8 cellular contexts compared by ENCODE assay signal in genomic region chrX:28586891-28587635, GRCh38. TPM values are rescaled to one million over a fixed set of nuclear protein-coding genes. Genes with fewer than 3 reads are reported as not detected.
DNase-seq lines count a peak whose midpoint lies in the region; ATAC-seq and TF ChIP-seq lines count a peak whose summit lies in the region.

Gene IL1RAPL1, plus strand, starts transcription at chrX:28587446.

- CTCF ChIA-PET in WTC11 (lab: Charles Lee) = interaction anchor here (0.7 kb wide), 1 partner anchor 8 kb away, joined by 10 read pairs; no protein-coding TSS in a partner anchor
- CTCF ChIA-PET in T-cell (lab: Charles Lee) = no interaction called here

- POLR2A ChIA-PET in WTC11 (lab: Charles Lee) = no interaction called here
- POLR2A ChIA-PET in T-cell (lab: Charles Lee) = no interaction called here

- H3K27ac Mint-ChIP-seq in WTC11 (no peak within 1 kb of the TSS), T-cell (no peak within 1 kb of the TSS)

- H3K27me3 Mint-ChIP-seq in WTC11 (ENCODE audit: low read depth) (peaks cover 2% of the 10 kb centered on the region; the same call in 1 of the 2 replicates), T-cell (peaks cover 0 to 3% of the 10 kb centered on the region in 2 donors)

- DNase-seq in GM20000 (ENCODE audit: low spot score) (peak; percentile 1), WTC11 (ENCODE audit: low spot score) (no peak), hepatic stellate cell (ENCODE audit: low spot score) (peak; percentile 28), sciatic nerve (ENCODE audit: low spot score) (no peak), HPDE6-E6E7 (ENCODE audit: extremely low spot score) (no peak), NCI-H446 (lab: John Stamatoyannopoulos, UW) (no peak), T-cell (no peak), SIG-M5 treated with dmso at 0.1 percent for 504 hours (lab: John Stamatoyannopoulos, UW; ENCODE audit: unreplicated experiment) (no peak)

- H3K4me3 Mint-ChIP-seq in WTC11 (no peak within 1 kb of the TSS), T-cell (no peak within 1 kb of the TSS)

- H3K36me3 Mint-ChIP-seq in WTC11 (no peaks in the 10 kb centered on the region), T-cell (no peaks in the 10 kb centered on the region)

- intact Hi-C loops in sciatic nerve (cut with DNase I) = no loop called here

- no peak for TF ChIP-seq CTCF in GM20000 (IDR thresholded peaks at IDR 0.05; ENCODE audit: extremely low read depth, missing control alignments)
- TF ChIP-seq CTCF in WTC11 (IDR thresholded peaks at IDR 0.05) = no peak

- ATAC-seq in WTC11 (0 out of 2 replicates have a peak, but pooled peaks have one; percentile 13), sciatic nerve (peak; percentile 84), T-cell (replicated peaks in 1 of 4) (no peak)

- H3K4me1 Mint-ChIP-seq in WTC11 = peaks cover 24% of the 10 kb centered on the region
- H3K4me1 Mint-ChIP-seq in T-cell = no peaks in the 10 kb centered on the region

- no peaks in the 10 kb centered on the region for H3K9me3 Mint-ChIP-seq in WTC11
- H3K9me3 Mint-ChIP-seq in T-cell = no peaks in the 10 kb centered on the region

TF ChIP-seq in WTC11, 78 proteins besides CTCF, POLR2A, EP300 and RAD21:
- TF ChIP-seq ZNF396 (CRISPR knock-in tag; IDR thresholded peaks at IDR 0.05; ENCODE audit: borderline replicate concordance) = no peak
- TF ChIP-seq ZNF121 (CRISPR knock-in tag; IDR thresholded peaks at IDR 0.05) = no peak
- no peak for TF ChIP-seq NR3C1 (CRISPR knock-in tag; conservative IDR thresholded peaks at IDR 0.05; ENCODE audit: low read depth)
- TF ChIP-seq AFF4 (CRISPR knock-in tag; IDR thresholded peaks at IDR 0.05; ENCODE audit: borderline replicate concordance) = no peak
- no peak for TF ChIP-seq ZNF423 (CRISPR knock-in tag; IDR thresholded peaks at IDR 0.05)
- no peak for TF ChIP-seq ZBTB43 (CRISPR knock-in tag; IDR thresholded peaks at IDR 0.05)
- no peak for TF ChIP-seq NR2C2 (CRISPR knock-in tag; IDR thresholded peaks at IDR 0.05)

RNA-seq across cellular contexts. Expression of gene IL1RAPL1, which starts in this region (rescaled TPM):
- total RNA-seq in WTC11 (2021) = 0.09 to 0.16 TPM (median 0.13 TPM) in 3 replicates
- 10.3 TPM for total RNA-seq in sciatic nerve
- total RNA-seq in T-cell = not detected

Comparison
In these comparisons a context has a peak if more than half of its experiments do, and no peak if none do; other contexts are left out.
1. Peak in ATAC-seq in WTC11; RNA of the gene not detected or under 1 TPM.
2. DNase-seq: peak in GM20000 (single experiment) and hepatic stellate cell (single experiment); none in WTC11 (single experiment), sciatic nerve (single experiment), HPDE6-E6E7 (single experiment), NCI-H446 (0 of 2), T-cell (0 of 34) and SIG-M5 treated with dmso at 0.1 percent for 504 hours (single experiment).